1 cellular context compared by ENCODE assay signal in the genomic region with DNA sequence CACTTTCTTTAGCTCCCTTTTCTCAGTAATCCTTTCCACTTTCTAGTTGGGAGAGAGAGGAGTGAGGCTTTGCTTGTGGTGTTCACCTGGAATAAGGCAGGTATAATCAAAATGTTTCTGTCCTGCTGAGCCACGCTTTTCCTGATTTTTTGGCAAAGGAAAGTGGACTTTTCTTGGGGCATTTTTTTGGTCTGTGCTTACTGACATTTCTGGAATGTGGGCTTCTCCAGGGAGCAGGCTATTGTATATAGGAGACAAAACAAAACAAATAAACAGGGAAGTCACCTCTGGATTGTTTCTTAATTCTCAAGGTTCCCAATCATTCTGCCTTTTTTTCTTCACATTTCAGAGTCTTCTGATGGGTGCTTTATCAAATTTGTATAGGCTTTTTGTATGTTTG.
TF ChIP-seq lines count a peak whose summit lies in the region.

No MANE protein-coding gene starts in this region.

TF ChIP-seq in endothelial cell of umbilical vein, 7 proteins besides CTCF, POLR2A, EP300 and RAD21:
- no peak for TF ChIP-seq JUN (IDR thresholded peaks at IDR 0.05; ENCODE audit: borderline replicate concordance, insufficient read depth, insufficient read length, low read depth)
